1 cellular context compared by ENCODE assay signal in the genomic region with DNA sequence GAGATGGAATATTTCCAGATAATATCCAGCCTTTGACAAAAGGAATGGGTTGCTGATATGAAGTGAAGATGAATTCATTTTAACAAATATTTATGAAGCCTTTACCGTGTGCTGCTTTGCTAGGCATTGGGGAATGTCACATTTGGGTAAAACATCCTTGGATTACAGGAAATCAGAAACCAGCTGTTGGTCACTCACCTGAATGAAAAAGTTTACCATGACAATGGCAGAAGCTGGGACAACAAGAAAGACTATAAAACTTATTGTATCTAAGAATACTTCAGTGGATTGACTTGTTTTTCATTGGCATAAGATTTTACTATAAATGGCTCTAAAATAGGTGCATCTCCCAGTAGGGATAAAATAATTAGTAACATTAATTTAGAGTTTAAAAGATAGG.
TF ChIP-seq lines count a peak whose summit lies in the region.

No MANE protein-coding gene starts in this region.

TF ChIP-seq in H1, 55 proteins besides CTCF, POLR2A, EP300 and RAD21:
- 0 out of 2 replicates have a peak, but pooled peaks have one; percentile 6 for TF ChIP-seq POU5F1 (IDR thresholded peaks at IDR 0.05; ENCODE audit: low read depth, low read length)
- no peak for TF ChIP-seq SIRT6 (IDR thresholded peaks at IDR 0.05; ENCODE audit: low read length)
